14 cellular contexts compared by ENCODE assay signal in the genomic region with DNA sequence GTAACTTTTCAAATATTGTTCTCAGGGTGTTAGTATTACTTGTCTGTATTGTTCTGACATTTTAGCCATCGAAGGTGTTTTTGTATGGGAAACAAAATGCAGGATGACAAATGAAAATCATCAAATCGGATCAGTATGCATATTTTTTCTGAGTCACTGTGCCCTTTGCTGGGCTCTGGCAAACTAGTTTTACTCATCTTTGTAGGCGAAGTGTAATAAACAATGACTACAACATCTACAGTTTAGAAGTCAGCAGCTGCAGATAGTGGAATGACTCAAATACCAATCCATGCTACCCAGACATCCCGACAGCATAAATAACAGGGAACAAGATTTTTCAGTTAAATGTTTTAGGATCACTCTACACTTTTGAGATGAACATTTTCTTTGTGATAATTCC.
A peak's percentile ranks its signal among the peaks of the same experiment; 100 is the strongest.
DNase-seq lines count a peak whose midpoint lies in the region; ATAC-seq and TF ChIP-seq lines count a peak whose summit lies in the region.
"Had no signal": no experiment of that assay in that cellular context is flagged by ENCODE, and none has a peak within 500 bp of the region (broad histone marks: within the 10 kb centered on the region; RNA-seq: fewer than 3 reads in every experiment).

No MANE protein-coding gene starts in this region.

- CTCF ChIA-PET in MCF 10A (lab: Yijun Ruan, JAX) (interaction anchor here (0.6 to 0.7 kb wide), 2 partner anchors 155 to 899 kb away, joined by 3 read pairs; no protein-coding TSS in a partner anchor), WTC11 (lab: Charles Lee) (no interaction called here)

- DNase-seq in MCF 10A (ENCODE audit: unreplicated experiment) (peak; percentile 74), breast epithelium (ENCODE audit: low spot score in 2 of 2) (no peak), WTC11 (ENCODE audit: low spot score) (no peak), foreskin keratinocyte (peak; percentile 55 to 83), gastrocnemius medialis (no peak), posterior vena cava (ENCODE audit: low spot score) (no peak)
- DNase-seq in stimulated activated CD4-positive, alpha-beta T cell treated with anti-CD3 and anti-CD28 coated beads, Interleukin-1b, Interleukin-23, amount 100 ng/mL, for 48 hours = no peak
- DNase-seq: activated CD4-positive, alpha-beta T cell treated with anti-CD3 and anti-CD28 coated beads for 36 hours; dorsolateral prefrontal cortex; testis had no signal

- H3K27me3 ChIP-seq in breast epithelium = no peaks in the 10 kb centered on the region
- H3K27me3 ChIP-seq in foreskin keratinocyte = no peaks in the 10 kb centered on the region
- H3K27me3 ChIP-seq in gastrocnemius medialis = no peaks in the 10 kb centered on the region
- H3K27me3 ChIP-seq: testis had no signal

- no TSS peak for BruUV-seq in MCF 10A (replicated peaks; lab: Mats Ljungman, UMichigan)

- POLR2A ChIA-PET in MCF 10A (lab: Yijun Ruan, JAX) = interaction anchor here (0.7 kb wide), 1 partner anchor 11 kb away, joined by 4 read pairs; no protein-coding TSS in a partner anchor
- POLR2A ChIA-PET in WTC11 (lab: Charles Lee) = no interaction called here

- intact Hi-C loops in MCF 10A (cut with micrococcal nuclease) (loop anchor here (1.0 to 10.0 kb wide), 2 partner anchors 25 to 109 kb away; no protein-coding TSS in a partner anchor), breast epithelium (cut with DNase I; ENCODE audit: low total_unique reads) (no loop called here), gastrocnemius medialis (cut with DNase I; ENCODE audit: low total_unique reads) (no loop called here), posterior vena cava (cut with DNase I) (no loop called here)

- H3K27ac Mint-ChIP-seq in MCF 10A (ENCODE audit: low read depth, unreplicated experiment) = peak overlapping the region; percentile 32
- peak overlapping the region; percentile 43; the same call in 1 of the 2 replicates for H3K27ac Mint-ChIP-seq in WTC11
- H3K27ac Mint-ChIP-seq: activated CD4-positive, alpha-beta T cell treated with anti-CD3 and anti-CD28 coated beads for 36 hours had no signal

- H3K36me3 Mint-ChIP-seq in MCF 10A (ENCODE audit: insufficient read depth, unreplicated experiment) = peaks cover 7% of the 10 kb centered on the region
- H3K36me3 Mint-ChIP-seq in WTC11 = 0 out of 2 replicates have a peak, but pooled peaks cover 2% of the 10 kb centered on the region

- peaks cover 14% of the 10 kb centered on the region for H3K4me1 Mint-ChIP-seq in MCF 10A (ENCODE audit: insufficient read depth, unreplicated experiment)
- peaks cover 34% of the 10 kb centered on the region for H3K4me1 Mint-ChIP-seq in WTC11
- H3K4me1 Mint-ChIP-seq: activated CD4-positive, alpha-beta T cell treated with anti-CD3 and anti-CD28 coated beads for 36 hours had no signal

- TF ChIP-seq POLR2A in breast epithelium (IDR thresholded peaks at IDR 0.05) = no peak
- no peak for TF ChIP-seq POLR2A in gastrocnemius medialis (IDR thresholded peaks at IDR 0.05)

- peaks cover 5% of the 10 kb centered on the region for H3K9me3 Mint-ChIP-seq in MCF 10A (ENCODE audit: unreplicated experiment)
- no peaks in the 10 kb centered on the region; the same call in 1 of the 2 replicates for H3K9me3 Mint-ChIP-seq in WTC11
- H3K9me3 Mint-ChIP-seq: neural crest cell had no signal

- no peaks in the 10 kb centered on the region for H3K36me3 ChIP-seq in breast epithelium
- no peaks in the 10 kb centered on the region for H3K36me3 ChIP-seq in gastrocnemius medialis

- ATAC-seq in WTC11 (no peak), foreskin keratinocyte (peak; percentile 84), gastrocnemius medialis (no peak), HG03159 (IDR thresholded peaks at IDR 0.05; ENCODE audit: unreplicated experiment) (no peak)
- ATAC-seq: activated CD4-positive, alpha-beta T cell treated with anti-CD3 and anti-CD28 coated beads for 36 hours; left lobe of liver had no signal

- TF ChIP-seq CTCF in MCF 10A (IDR thresholded peaks at IDR 0.05; ENCODE audit: unreplicated experiment) (no peak), breast epithelium (IDR thresholded peaks at IDR 0.05) (no peak), WTC11 (IDR thresholded peaks at IDR 0.05) (no peak), foreskin keratinocyte (conservative IDR thresholded peaks at IDR 0.05) (no peak), gastrocnemius medialis (IDR thresholded peaks at IDR 0.05 in 4 of 5, conservative IDR thresholded peaks at IDR 0.05 in 1 of 5) (no peak)

- H3K27me3 Mint-ChIP-seq in MCF 10A (ENCODE audit: insufficient read depth, unreplicated experiment) (no peaks in the 10 kb centered on the region), WTC11 (ENCODE audit: low read depth) (no peaks in the 10 kb centered on the region)
- H3K27me3 Mint-ChIP-seq: activated CD4-positive, alpha-beta T cell treated with anti-CD3 and anti-CD28 coated beads for 36 hours had no signal

- H3K9me3 ChIP-seq in breast epithelium = no peaks in the 10 kb centered on the region
- no peaks in the 10 kb centered on the region for H3K9me3 ChIP-seq in gastrocnemius medialis
- H3K9me3 ChIP-seq: testis had no signal

- H3K4me1 ChIP-seq in breast epithelium (no peaks in the 10 kb centered on the region), foreskin keratinocyte (no peaks in the 10 kb centered on the region), gastrocnemius medialis (no peaks in the 10 kb centered on the region)
- H3K4me1 ChIP-seq: testis had no signal

- H3K4me3 ChIP-seq in breast epithelium (no peak overlapping the region), gastrocnemius medialis (no peak overlapping the region)
- H3K4me3 ChIP-seq: dorsolateral prefrontal cortex, testis had no signal

- in situ Hi-C loops in gastrocnemius medialis (cut with MboI; ENCODE audit: low sequenced_read_pairs in 4 of 4) = no loop called here

- no peak overlapping the region for H3K27ac ChIP-seq in breast epithelium
- no peak overlapping the region for H3K27ac ChIP-seq in foreskin keratinocyte
- no peak overlapping the region for H3K27ac ChIP-seq in gastrocnemius medialis
- H3K27ac ChIP-seq: 22Rv1, dorsolateral prefrontal cortex, testis had no signal

- peak overlapping the region; percentile 7 for H3K4me3 Mint-ChIP-seq in MCF 10A (ENCODE audit: unreplicated experiment)
- H3K4me3 Mint-ChIP-seq in WTC11 = no peak overlapping the region
- H3K4me3 Mint-ChIP-seq: activated CD4-positive, alpha-beta T cell treated with anti-CD3 and anti-CD28 coated beads for 36 hours; neural crest cell had no signal

TF ChIP-seq in WTC11, 78 proteins besides CTCF, POLR2A, EP300 and RAD21 (continues in another document):
- TF ChIP-seq, protein P1, sequence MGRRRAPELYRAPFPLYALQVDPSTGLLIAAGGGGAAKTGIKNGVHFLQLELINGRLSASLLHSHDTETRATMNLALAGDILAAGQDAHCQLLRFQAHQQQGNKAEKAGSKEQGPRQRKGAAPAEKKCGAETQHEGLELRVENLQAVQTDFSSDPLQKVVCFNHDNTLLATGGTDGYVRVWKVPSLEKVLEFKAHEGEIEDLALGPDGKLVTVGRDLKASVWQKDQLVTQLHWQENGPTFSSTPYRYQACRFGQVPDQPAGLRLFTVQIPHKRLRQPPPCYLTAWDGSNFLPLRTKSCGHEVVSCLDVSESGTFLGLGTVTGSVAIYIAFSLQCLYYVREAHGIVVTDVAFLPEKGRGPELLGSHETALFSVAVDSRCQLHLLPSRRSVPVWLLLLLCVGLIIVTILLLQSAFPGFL (CRISPR knock-in tag; IDR thresholded peaks at IDR 0.05; ENCODE audit: borderline replicate concordance) = no peak
- no peak for TF ChIP-seq ZNF232 (CRISPR knock-in tag; IDR thresholded peaks at IDR 0.05)
- no peak for TF ChIP-seq JUN (CRISPR knock-in tag; IDR thresholded peaks at IDR 0.05)
- no peak for TF ChIP-seq ETV6 (CRISPR knock-in tag; IDR thresholded peaks at IDR 0.05)
- TF ChIP-seq TEAD4 (CRISPR knock-in tag; IDR thresholded peaks at IDR 0.05) = no peak
- TF ChIP-seq, protein P2, sequence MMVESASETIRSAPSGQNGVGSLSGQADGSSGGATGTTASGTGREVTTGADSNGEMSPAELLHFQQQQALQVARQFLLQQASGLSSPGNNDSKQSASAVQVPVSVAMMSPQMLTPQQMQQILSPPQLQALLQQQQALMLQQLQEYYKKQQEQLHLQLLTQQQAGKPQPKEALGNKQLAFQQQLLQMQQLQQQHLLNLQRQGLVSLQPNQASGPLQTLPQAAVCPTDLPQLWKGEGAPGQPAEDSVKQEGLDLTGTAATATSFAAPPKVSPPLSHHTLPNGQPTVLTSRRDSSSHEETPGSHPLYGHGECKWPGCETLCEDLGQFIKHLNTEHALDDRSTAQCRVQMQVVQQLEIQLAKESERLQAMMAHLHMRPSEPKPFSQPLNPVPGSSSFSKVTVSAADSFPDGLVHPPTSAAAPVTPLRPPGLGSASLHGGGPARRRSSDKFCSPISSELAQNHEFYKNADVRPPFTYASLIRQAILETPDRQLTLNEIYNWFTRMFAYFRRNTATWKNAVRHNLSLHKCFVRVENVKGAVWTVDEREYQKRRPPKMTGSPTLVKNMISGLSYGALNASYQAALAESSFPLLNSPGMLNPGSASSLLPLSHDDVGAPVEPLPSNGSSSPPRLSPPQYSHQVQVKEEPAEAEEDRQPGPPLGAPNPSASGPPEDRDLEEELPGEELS (CRISPR knock-in tag; IDR thresholded peaks at IDR 0.05) = no peak
- no peak for TF ChIP-seq IRF2 (CRISPR knock-in tag; IDR thresholded peaks at IDR 0.05; ENCODE audit: borderline replicate concordance, low read depth)
- no peak for TF ChIP-seq KAT7 (CRISPR knock-in tag; IDR thresholded peaks at IDR 0.05; ENCODE audit: borderline replicate concordance)
- TF ChIP-seq NR3C1 (CRISPR knock-in tag; conservative IDR thresholded peaks at IDR 0.05; ENCODE audit: low read depth) = no peak
- no peak for TF ChIP-seq RELA (CRISPR knock-in tag; IDR thresholded peaks at IDR 0.05; ENCODE audit: borderline replicate concordance)
- TF ChIP-seq JAZF1 (CRISPR knock-in tag; IDR thresholded peaks at IDR 0.05) = no peak
- TF ChIP-seq, protein P3, sequence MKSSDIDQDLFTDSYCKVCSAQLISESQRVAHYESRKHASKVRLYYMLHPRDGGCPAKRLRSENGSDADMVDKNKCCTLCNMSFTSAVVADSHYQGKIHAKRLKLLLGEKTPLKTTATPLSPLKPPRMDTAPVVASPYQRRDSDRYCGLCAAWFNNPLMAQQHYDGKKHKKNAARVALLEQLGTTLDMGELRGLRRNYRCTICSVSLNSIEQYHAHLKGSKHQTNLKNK (CRISPR knock-in tag; IDR thresholded peaks at IDR 0.05) = no peak

Comparison
In these comparisons a context has a peak if more than half of its experiments do, and no peak if none do; other contexts are left out.
1. DNase-seq: peak in MCF 10A (single experiment) and foreskin keratinocyte (2 of 2); none in breast epithelium (0 of 2), WTC11 (single experiment), gastrocnemius medialis (0 of 2), stimulated activated CD4-positive, alpha-beta T cell treated with anti-CD3 and anti-CD28 coated beads, Interleukin-1b, Interleukin-23, amount 100 ng/mL, for 48 hours (single experiment) and posterior vena cava (single experiment).